13 cellular contexts compared by ENCODE assay signal in the genomic region with DNA sequence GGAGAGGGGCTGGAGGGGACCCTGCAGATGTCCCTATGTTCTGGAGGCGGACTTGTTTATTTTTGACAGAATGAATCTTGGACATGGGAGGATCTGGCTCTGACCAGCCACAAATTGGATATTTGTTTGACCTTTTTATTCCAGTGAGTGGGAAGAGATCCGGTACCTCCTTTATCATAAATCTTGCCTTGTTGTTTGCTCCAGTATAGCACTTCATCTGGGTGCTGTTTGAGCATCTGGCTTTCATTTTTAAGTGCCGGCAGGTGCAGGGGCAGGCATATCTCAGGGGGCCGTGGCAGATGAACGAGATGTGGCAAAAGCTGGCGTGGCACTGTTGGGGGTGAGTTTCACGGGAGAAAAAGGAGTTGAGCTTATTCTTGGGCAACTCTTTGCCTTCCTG. TPM values are rescaled to one million over a fixed set of nuclear protein-coding genes. Genes with fewer than 3 reads are reported as not detected.
DNase-seq lines count a peak whose midpoint lies in the region; ATAC-seq and TF ChIP-seq lines count a peak whose summit lies in the region.
"Had no signal": no experiment of that assay in that cellular context is flagged by ENCODE, and none has a peak within 500 bp of the region (broad histone marks: within the 10 kb centered on the region; RNA-seq: fewer than 3 reads in every experiment).

No MANE protein-coding gene starts in this region.

- CTCF ChIA-PET in T-cell (lab: Charles Lee): interaction anchor here in 1 of 2 donors (0.6 kb wide), 1 partner anchor 599 kb away, joined by 3 read pairs; no protein-coding TSS in a partner anchor

- H2BK12ac ChIP-seq in trophoblast cell (ENCODE audit: low read length): peak overlapping the region; percentile 42

- no peak for ATAC-seq in T-cell (replicated peaks in 1 of 4)
- ATAC-seq in GM21529 (IDR thresholded peaks at IDR 0.05; ENCODE audit: unreplicated experiment): no peak
- no peak for ATAC-seq in GM21528 (IDR thresholded peaks at IDR 0.05; ENCODE audit: low FRiP score, unreplicated experiment)

- no CpG with 5 or more reads among the region's 7 CpGs for WGBS in trophoblast cell (ENCODE audit: extremely low coverage, insufficient coverage, insufficient read length)

- H3K36me3 Mint-ChIP-seq in HFFc6 (ENCODE audit: low read depth) (peaks cover 30% of the 10 kb centered on the region), T-cell (peaks cover 48% of the 10 kb centered on the region)

- no peak overlapping the region for H3K9ac ChIP-seq in trophoblast cell (ENCODE audit: low read length)

- H3K27ac Mint-ChIP-seq in HFFc6 (peak overlapping the region; percentile 89), T-cell (peak overlapping the region; percentile 37 to 59)

- peaks cover 7% of the 10 kb centered on the region for H3K79me2 ChIP-seq in trophoblast cell (ENCODE audit: control insufficient read depth, insufficient read depth, low read length, poor library complexity)

- peaks cover 46% of the 10 kb centered on the region for H3K4me1 Mint-ChIP-seq in HFFc6 (ENCODE audit: low read depth)
- peaks cover 37 to 50% (median 48%) of the 10 kb centered on the region in 3 donors for H3K4me1 Mint-ChIP-seq in T-cell

- in situ Hi-C loops in G401 (cut with HindIII; ENCODE audit: low sequenced_read_pairs): no loop called here

- peak overlapping the region; percentile 4 for H3K4ac ChIP-seq in trophoblast cell (ENCODE audit: low read depth, low read length)

- peak overlapping the region; percentile 18 for H4K8ac ChIP-seq in trophoblast cell (ENCODE audit: low read depth, low read length)

- no peak overlapping the region for H3K23ac ChIP-seq in trophoblast cell (ENCODE audit: low read length)

- H3K27me3 ChIP-seq in trophoblast cell (ENCODE audit: insufficient read depth, low read length): no peaks in the 10 kb centered on the region
- H3K27me3 ChIP-seq: tibial nerve had no signal

- no peak overlapping the region for H2AFZ ChIP-seq in trophoblast cell (ENCODE audit: insufficient read depth, low read length, poor library complexity)

- no peak overlapping the region for H3K14ac ChIP-seq in trophoblast cell (ENCODE audit: low read length)

- no peaks in the 10 kb centered on the region for H3K9me3 Mint-ChIP-seq in HFFc6
- H3K9me3 Mint-ChIP-seq in T-cell: no peaks in the 10 kb centered on the region
- H3K9me3 Mint-ChIP-seq: central memory CD8-positive, alpha-beta T cell had no signal

- H3K27ac ChIP-seq in trophoblast cell (ENCODE audit: low read depth, low read length): no peak overlapping the region
- H3K27ac ChIP-seq: tibial nerve had no signal

- DNase-seq in HFFc6 (no peak), NCI-H2107 (lab: John Stamatoyannopoulos, UW) (peak; percentile 50), T-cell (no peak), trophoblast cell (no peak), G401 (ENCODE audit: low spot score) (no peak)
- DNase-seq: activated T-cell treated with anti-CD3 and anti-CD28 coated beads, Interleukin-2, amount 50 U/mL, for 1 hour; EL; islet precursor cell; posterior cingulate gyrus had no signal

- H2BK5ac ChIP-seq in trophoblast cell (ENCODE audit: low read depth, low read length, poor library complexity): peak overlapping the region; percentile 54

- H3K9me3 ChIP-seq in trophoblast cell (ENCODE audit: insufficient read depth, low read depth, low read length): peaks cover 3% of the 10 kb centered on the region

- H3K4me3 Mint-ChIP-seq in HFFc6 (no peak overlapping the region; the same call in none of the 2 replicates), T-cell (peak overlapping the region in 1 of 3 donors; percentile 44)
- H3K4me3 Mint-ChIP-seq: central memory CD8-positive, alpha-beta T cell had no signal

- H4K12ac ChIP-seq in trophoblast cell (ENCODE audit: low read depth, low read length): no peak overlapping the region

- peaks cover 28 to 31% of the 10 kb centered on the region in 2 experiments for H3K4me1 ChIP-seq in trophoblast cell (ENCODE audit: control insufficient read depth in 1 of 2, insufficient read depth in 2 of 2, low read length in 2 of 2)

- H3K79me1 ChIP-seq in trophoblast cell (ENCODE audit: low read length): peaks cover 20% of the 10 kb centered on the region

- H3K4me3 ChIP-seq in trophoblast cell (ENCODE audit: low read depth, low read length): no peak overlapping the region
- H3K4me3 ChIP-seq: tibial nerve had no signal

- no peak for TF ChIP-seq CTCF in HFFc6 (IDR thresholded peaks at IDR 0.05)

- peaks cover 7 to 10% of the 10 kb centered on the region in 2 experiments for H3K36me3 ChIP-seq in trophoblast cell (ENCODE audit: control insufficient read depth in 1 of 2, insufficient read depth in 2 of 2, low read length in 2 of 2)

- H3K4me2 ChIP-seq in trophoblast cell (ENCODE audit: low read length): no peak overlapping the region

- H2AK5ac ChIP-seq in trophoblast cell (ENCODE audit: low read length): no peak overlapping the region

- peak overlapping the region; percentile 31 for H3K18ac ChIP-seq in trophoblast cell (ENCODE audit: low read length)

- POLR2A ChIA-PET in T-cell (lab: Charles Lee): interaction anchor here in 1 of 2 donors (0.6 kb wide), 1 partner anchor 36 kb away, joined by 6 read pairs; no protein-coding TSS in a partner anchor

- peak overlapping the region; percentile 96 for H2BK120ac ChIP-seq in trophoblast cell (ENCODE audit: insufficient read depth, low read length, poor library complexity)

- H3K27me3 Mint-ChIP-seq in HFFc6 (ENCODE audit: insufficient read depth) (peaks cover 4% of the 10 kb centered on the region; the same call in 1 of the 2 replicates), T-cell (no peaks in the 10 kb centered on the region)
- H3K27me3 Mint-ChIP-seq: central memory CD8-positive, alpha-beta T cell had no signal

- peak overlapping the region; percentile 94 for H4K91ac ChIP-seq in trophoblast cell (ENCODE audit: low read depth, low read length)

RNA-seq across cellular contexts. Expression of a gene that starts 37.8 kb away (rescaled TPM):
- total RNA-seq in HFFc6 (2021; fragmentation: NEBNext Ultra II Directional; extraction: Animal tissue kit (Norgen Biotek cat#: 25700)): 10 to 100 TPM; 53.5 to 71.7 (median 55.0) TPM
- 100 to 1,000 TPM in 4 of 5 donors, 10 to 100 TPM in 1; 98.6 to 148 (median 113) TPM for total RNA-seq in T-cell
- 41.6 and 44.9 TPM in 2 replicates for polyA plus RNA-seq in trophoblast cell (2013)
- total RNA-seq in G401 (2014; rRNA removed; shearing (Covaris generic)): 48.1 and 75.0 TPM in 2 replicates
